9 cellular contexts compared by ENCODE assay signal in genomic region chr12:130675791-130676190, GRCh38. TPM values are rescaled to one million over a fixed set of nuclear protein-coding genes. Genes with fewer than 3 reads are reported as not detected.
"Had no signal": no experiment of that assay in that cellular context is flagged by ENCODE, and none has a peak within 500 bp of the region (broad histone marks: within the 10 kb centered on the region; RNA-seq: fewer than 3 reads in every experiment).

No MANE protein-coding gene starts in this region.

- FAIRE-seq: H1, H54, HepG2 had no signal

- H3K4me3 ChIP-seq: GM23338 had no signal

- H3K4me3 Mint-ChIP-seq: GM23338, H9, IgD-negative memory B cell had no signal

- DNase-seq: H9, HCEC 1CT, KBM-7 had no signal

- H3K4me1 Mint-ChIP-seq: GM23338, IgD-negative memory B cell had no signal

- ATAC-seq: GM23338, HepG2 had no signal

- H3K36me3 Mint-ChIP-seq: IgD-negative memory B cell had no signal

- H3K27ac Mint-ChIP-seq: GM23338, IgD-negative memory B cell had no signal

RNA-seq across cellular contexts. Expression of gene RIMBP2, which starts 40.3 kb away (rescaled TPM):
- total RNA-seq: HepG2, HT1080 had no signal
